In the genomic region with DNA sequence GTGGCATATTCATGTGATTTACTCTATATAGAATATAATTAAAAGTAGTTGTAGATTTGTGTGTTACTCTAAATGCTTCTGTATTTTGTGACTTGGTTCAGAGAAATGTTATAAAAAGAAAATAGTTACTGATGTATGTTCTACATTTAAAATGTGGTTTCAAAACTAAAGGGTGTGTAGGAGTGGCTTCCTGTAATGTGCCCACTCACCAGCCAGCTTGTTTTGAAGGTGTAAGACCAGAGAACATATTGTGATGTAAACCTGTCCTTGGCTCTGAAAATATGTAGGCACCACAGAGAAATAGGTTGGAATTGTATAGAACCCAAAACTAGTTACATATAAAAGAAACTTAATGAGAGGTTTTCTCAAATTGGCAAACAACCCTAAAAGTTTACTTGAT, we compare ENCODE assay signal across 12 cellular contexts. TPM values are rescaled to one million over a fixed set of nuclear protein-coding genes. Genes with fewer than 3 reads are reported as not detected.
DNase-seq lines count a peak whose midpoint lies in the region; ATAC-seq, FAIRE-seq and TF ChIP-seq lines count a peak whose summit lies in the region.
"Had no signal": no experiment of that assay in that cellular context is flagged by ENCODE, and none has a peak within 500 bp of the region (broad histone marks: within the 10 kb centered on the region; RNA-seq: fewer than 3 reads in every experiment).

No MANE protein-coding gene starts in this region.

- no peak for DNase-seq in activated CD4-positive, CD25-positive, alpha-beta regulatory T cell (lab: John Stamatoyannopoulos, UW)
- DNase-seq in middle frontal gyrus (ENCODE audit: extremely low spot score, low spot score) (peak; percentile 61), GM12891 (ENCODE audit: insufficient read length, low spot score) (no peak), cerebellar nuclear complex (lab: John Stamatoyannopoulos, UW) (no peak)
- DNase-seq: 8988T, heart right ventricle, left colon had no signal

- TF ChIP-seq POLR2A in GM12891 (IDR thresholded peaks at IDR 0.05; ENCODE audit: low read depth, low read length), result no peak

- peak; percentile 65 to 75 for ATAC-seq in activated CD4-positive, CD25-positive, alpha-beta regulatory T cell treated with anti-CD3 and anti-CD28 coated beads, Interleukin-2, amount 50 U/mL, for 24 hours
- ATAC-seq in GM18909 (IDR thresholded peaks at IDR 0.05; ENCODE audit: poor library complexity, unreplicated experiment) (peak; percentile 65), HG03442 (IDR thresholded peaks at IDR 0.05; ENCODE audit: unreplicated experiment) (peak; percentile 82), HG02840 (IDR thresholded peaks at IDR 0.05; ENCODE audit: low FRiP score, unreplicated experiment) (no peak)
- ATAC-seq: heart right ventricle, left colon had no signal

- no peak for FAIRE-seq in GM12891 (lab: Jason Lieb, UNC)
- FAIRE-seq: D721Med had no signal

TF ChIP-seq in GM12891, 5 proteins besides CTCF, POLR2A, EP300 and RAD21:
- TF ChIP-seq PAX5 (IDR thresholded peaks at IDR 0.05; ENCODE audit: insufficient read depth, low read length, severe bottlenecking), result no peak
- no peak for TF ChIP-seq TAF1 (IDR thresholded peaks at IDR 0.05; ENCODE audit: low read depth, low read length)
- TF ChIP-seq SPI1 (IDR thresholded peaks at IDR 0.05; ENCODE audit: low read depth, low read length), result no peak
- no peak for TF ChIP-seq POLR2AphosphoS5 (IDR thresholded peaks at IDR 0.05; ENCODE audit: low read depth, low read length)
- TF ChIP-seq POU2F2 (IDR thresholded peaks at IDR 0.05; ENCODE audit: low read depth, low read length), result no peak

RNA-seq across cellular contexts. Expression of gene ARRDC3, which starts 51.2 kb away (rescaled TPM):
- polyA plus RNA-seq in GM12891 (2012; ENCODE audit: low read depth, missing spikeins), result 5.3 TPM
